Comparison of ENCODE assay signal across 2 cellular contexts in genomic region chr15:94576889-94577533, GRCh38.
TF ChIP-seq lines count a peak whose summit lies in the region.

No MANE protein-coding gene starts in this region.

TF ChIP-seq in SK-N-SH, 30 proteins besides CTCF, POLR2A, EP300 and RAD21 (continued from another document):
- TF ChIP-seq FOXM1 (IDR thresholded peaks at IDR 0.05; ENCODE audit: low read depth) (no peak), NRF1 (IDR thresholded peaks at IDR 0.05; ENCODE audit: low read depth, low read length) (no peak)

TF ChIP-seq in SK-N-SH treated with all-trans-retinoic acid at 6 μM for 48 hours, 23 proteins besides CTCF, POLR2A, EP300 and RAD21 (continued from another document):
- TF ChIP-seq POU6F1 (CRISPR knock-in tag; IDR thresholded peaks at IDR 0.05; ENCODE audit: borderline replicate concordance, low read depth) (no peak), TSHZ2 (CRISPR knock-in tag; IDR thresholded peaks at IDR 0.05) (no peak), ISL1 (CRISPR knock-in tag; IDR thresholded peaks at IDR 0.05) (no peak), ZFP3 (CRISPR knock-in tag; IDR thresholded peaks at IDR 0.05) (no peak), SNAI2 (CRISPR knock-in tag; IDR thresholded peaks at IDR 0.05) (no peak)
